15 cellular contexts compared by ENCODE assay signal in genomic region chr7:111532625-111533024, GRCh38. TPM values are rescaled to one million over a fixed set of nuclear protein-coding genes. Genes with fewer than 3 reads are reported as not detected.
DNase-seq lines count a peak whose midpoint lies in the region; ATAC-seq and TF ChIP-seq lines count a peak whose summit lies in the region.
"Had no signal": no experiment of that assay in that cellular context is flagged by ENCODE, and none has a peak within 500 bp of the region (broad histone marks: within the 10 kb centered on the region; RNA-seq: fewer than 3 reads in every experiment).

No MANE protein-coding gene starts in this region.

- H3K27me3 ChIP-seq in ascending aorta (no peaks in the 10 kb centered on the region), osteoblast (ENCODE audit: insufficient read depth, low read length) (no peaks in the 10 kb centered on the region)

- DNase-seq in DMS 273 treated with DMSO at 0.1 percent for 48 hours (lab: John Stamatoyannopoulos, UW): peak; percentile 79
- DNase-seq in NCI-H2081 (lab: John Stamatoyannopoulos, UW): peak; percentile 74 to 88
- no peak for DNase-seq in ascending aorta (ENCODE audit: low spot score in 2 of 2)
- peak; percentile 30 for DNase-seq in osteoblast (ENCODE audit: insufficient read length, low spot score, missing footprints)
- DNase-seq in retina: no peak
- no peak for DNase-seq in lower leg skin (ENCODE audit: low spot score in 2 of 2)
- DNase-seq: activated CD8-positive, alpha-beta T cell treated with anti-CD3 and anti-CD28 coated beads, Interleukin-2, amount 10 ng/mL, durations not matched to agents 7 days and 5 days; activated naive CD4-positive, alpha-beta T cell treated with anti-CD3 and anti-CD28 coated beads, Interleukin-2, amount 10 ng/mL, durations not matched to agents 7 days and 5 days; CD4-positive, CD25-positive, alpha-beta regulatory T cell; central memory CD4-positive, alpha-beta T cell; HFFc6; mucosa of descending colon; T1000 had no signal

- TF ChIP-seq CTCF in ascending aorta (IDR thresholded peaks at IDR 0.05) (no peak), osteoblast (IDR thresholded peaks at IDR 0.05; ENCODE audit: extremely low read depth, low read depth, low read length) (no peak), lower leg skin (IDR thresholded peaks at IDR 0.05) (no peak)

- intact Hi-C loops in ascending aorta (cut with DNase I): loop anchor here (2.0 kb wide), 1 partner anchor 28 kb away; no protein-coding TSS in a partner anchor
- intact Hi-C loops in lower leg skin (cut with DNase I; ENCODE audit: low total_unique reads): no loop called here

- H3K79me2 ChIP-seq in osteoblast (ENCODE audit: insufficient read depth, low read length): no peaks in the 10 kb centered on the region

- H3K36me3 ChIP-seq in ascending aorta: no peaks in the 10 kb centered on the region
- H3K36me3 ChIP-seq in osteoblast (ENCODE audit: insufficient read depth, low read length): no peaks in the 10 kb centered on the region

- no peak overlapping the region for H2AFZ ChIP-seq in osteoblast (ENCODE audit: low read length)

- H3K27ac ChIP-seq in ascending aorta (peak overlapping the region; percentile 56 to 70), osteoblast (ENCODE audit: low read depth, low read length) (no peak overlapping the region)

- H3K4me3 ChIP-seq in ascending aorta (no peak overlapping the region), osteoblast (ENCODE audit: insufficient read depth, low read length) (no peak overlapping the region), lower leg skin (ENCODE audit: low read depth, poor library complexity, severe bottlenecking) (no peak overlapping the region)
- H3K4me3 ChIP-seq: mucosa of descending colon had no signal

- H4K20me1 ChIP-seq in osteoblast (ENCODE audit: insufficient read depth, low read length): no peaks in the 10 kb centered on the region

- TF ChIP-seq POLR2A in lower leg skin (IDR thresholded peaks at IDR 0.05): no peak

- H3K4me1 ChIP-seq in ascending aorta (peaks cover 0 to 26% of the 10 kb centered on the region in 2 donors), osteoblast (ENCODE audit: insufficient read depth, low read length) (peaks cover 7% of the 10 kb centered on the region)

- H3K9me3 ChIP-seq in ascending aorta (no peaks in the 10 kb centered on the region), osteoblast (ENCODE audit: low read depth, low read length) (no peaks in the 10 kb centered on the region)
- H3K9me3 ChIP-seq: mucosa of descending colon had no signal

- ATAC-seq in HG02763 (IDR thresholded peaks at IDR 0.05; ENCODE audit: unreplicated experiment) (no peak), HG03135 (IDR thresholded peaks at IDR 0.05; ENCODE audit: unreplicated experiment) (no peak)
- ATAC-seq: activated CD8-positive, alpha-beta T cell treated with anti-CD3 and anti-CD28 coated beads, Interleukin-2, amount 10 ng/mL, durations not matched to agents 7 days and 5 days; mucosa of descending colon had no signal

- H3K4me2 ChIP-seq in osteoblast (ENCODE audit: insufficient read depth, low read length): no peak overlapping the region

RNA-seq across cellular contexts. Expression of gene IMMP2L, which starts 29.7 kb away (rescaled TPM):
- 143 TPM for total RNA-seq in ascending aorta
- total RNA-seq in osteoblast: 14.1 and 19.9 TPM in 2 replicates
- total RNA-seq in lower leg skin: 10 to 100 TPM; 13.6 to 16.8 (median 16.4) TPM

Comparison
In these comparisons a context has a peak if more than half of its experiments do, and no peak if none do; other contexts are left out.
1. DNase-seq: peak in DMS 273 treated with DMSO at 0.1 percent for 48 hours (single experiment), NCI-H2081 (2 of 2) and osteoblast (single experiment); none in ascending aorta (0 of 2), retina (single experiment) and lower leg skin (0 of 2).